In the genomic region with DNA sequence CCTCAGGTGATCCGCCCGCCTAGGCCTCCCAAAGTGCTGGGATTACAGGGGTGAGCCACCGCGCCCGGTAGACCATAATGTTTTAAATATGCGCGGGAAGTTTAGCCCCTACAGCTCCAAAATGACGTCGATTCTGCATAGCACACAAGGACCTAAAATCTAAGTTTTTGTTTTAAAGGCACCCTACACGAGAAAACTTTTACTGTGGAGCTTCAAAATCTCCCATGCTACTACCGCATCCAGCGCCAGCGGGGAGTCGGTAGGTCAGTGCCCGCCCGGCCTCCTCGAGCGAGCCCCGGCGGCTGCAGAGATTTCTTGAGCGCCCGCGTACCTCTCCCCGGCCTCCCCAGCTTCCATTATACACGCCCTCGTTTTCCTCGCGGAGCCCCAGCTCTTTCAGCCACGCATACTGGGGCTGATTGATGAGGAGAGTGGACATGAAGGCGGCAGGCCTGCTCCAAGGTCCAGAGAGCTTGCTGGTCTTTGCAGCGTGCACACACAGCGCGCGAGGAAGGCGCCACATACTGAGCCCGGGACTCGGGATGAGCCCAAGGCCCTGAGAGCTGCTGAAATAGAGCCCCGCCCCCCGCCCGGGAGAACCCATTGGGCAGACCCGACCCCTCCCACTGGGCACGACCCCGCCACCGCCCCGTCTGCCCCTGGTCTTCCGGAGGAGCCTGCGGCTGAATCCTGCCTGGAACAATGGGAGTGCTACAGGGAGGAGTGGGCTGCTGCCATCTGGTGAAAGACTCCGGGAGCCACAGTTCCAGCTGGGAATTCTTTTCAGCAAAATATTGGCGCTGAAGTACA, we compare ENCODE assay signal across 8 cellular contexts.
DNase-seq lines count a peak whose midpoint lies in the region; ATAC-seq and FAIRE-seq lines count a peak whose summit lies in the region.

A gene (minus strand): TSS at position 544 of the 810 bp plus-strand sequence. CDS start 21 bp downstream, at position 523.

- peak; percentile 72 for DNase-seq in activated effector memory CD4-positive, alpha-beta T cell treated with anti-CD3 and anti-CD28 coated beads, Interleukin-2, amount 50 U/mL, for 16 hours
- no peak for DNase-seq in activated effector memory CD4-positive, alpha-beta T cell treated with Interleukin-2 at 50 U/mL for 16 hours
- DNase-seq in NCI-H446 treated with DMSO at 0.1 percent for 48 hours (lab: John Stamatoyannopoulos, UW) (peak; percentile 75), medulla oblongata (ENCODE audit: extremely low spot score) (peak; percentile 89)
- peak in 2 of 3 experiments; percentile 18 to 36 for DNase-seq in activated CD8-positive, alpha-beta memory T cell treated with anti-CD3 and anti-CD28 coated beads for 48 hours (ENCODE audit: low read depth in 2 of 3, low spot score in 2 of 3)
- peak in 2 of 3 experiments; percentile 10 to 13 for DNase-seq in stimulated activated CD4-positive, alpha-beta T cell treated with anti-CD3 and anti-CD28 coated beads, TNF-alpha, amount 100 ng/mL, for 4 hours (ENCODE audit: low read depth in 3 of 3)

- peak; percentile 70 for FAIRE-seq in endometrium (lab: Jason Lieb, UNC)

- peak; percentile 58 for ATAC-seq in HG02970 (IDR thresholded peaks at IDR 0.05; ENCODE audit: low FRiP score, unreplicated experiment)
